Comparison of ENCODE assay signal across 8 cellular contexts in the genomic region with DNA sequence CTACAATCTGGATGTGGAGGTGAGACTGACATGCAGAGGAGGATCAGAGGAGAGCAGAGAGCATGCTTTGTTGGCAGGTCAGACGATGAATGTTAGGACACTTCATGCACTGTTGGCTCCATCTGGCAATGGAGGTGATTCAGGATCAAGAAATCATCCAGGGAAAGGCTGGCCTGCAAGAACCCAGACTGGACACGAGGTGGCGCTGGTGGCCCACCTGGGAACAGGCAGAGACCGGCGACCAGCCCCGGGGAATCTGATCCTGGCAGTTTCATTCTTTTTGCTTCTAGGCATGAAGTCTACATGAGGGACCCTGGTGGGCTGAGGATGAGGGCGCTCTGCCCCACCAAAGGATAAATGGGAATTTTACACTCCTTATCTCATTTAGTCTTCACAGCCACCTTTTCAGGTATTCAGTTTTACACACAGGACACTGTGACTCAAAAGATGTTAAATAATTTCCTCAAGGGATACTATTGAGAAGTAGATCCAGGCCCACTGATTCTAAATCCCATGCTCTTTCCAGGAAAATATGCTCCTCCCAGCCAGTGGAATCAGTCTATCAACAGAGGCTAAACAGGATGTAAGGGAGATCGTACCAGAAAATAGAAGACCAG. TPM values are rescaled to one million over a fixed set of nuclear protein-coding genes. Genes with fewer than 3 reads are reported as not detected.
DNase-seq lines count a peak whose midpoint lies in the region; ATAC-seq and TF ChIP-seq lines count a peak whose summit lies in the region.

No MANE protein-coding gene starts in this region.

- DNase-seq in GM03348 (ENCODE audit: low spot score), result peak; percentile 93
- peak; percentile 62 for DNase-seq in NCI-H1105 (lab: John Stamatoyannopoulos, UW)
- DNase-seq in T-cell, result peak; percentile 20 to 68 (median 54)
- DNase-seq in activated naive CD8-positive, alpha-beta T cell treated with anti-CD3 and anti-CD28 coated beads, Interleukin-2, amount 50 U/mL, for 24 hours, result peak; percentile 71
- peak; percentile 69 to 84 (median 73) for DNase-seq in heart left ventricle
- DNase-seq in pulmonary artery endothelial cell (ENCODE audit: low read depth, low spot score), result peak; percentile 19
- no peak for DNase-seq in vagina (ENCODE audit: extremely low spot score in 2 of 2)

- TF ChIP-seq CTCF in heart left ventricle (IDR thresholded peaks at IDR 0.05) (peak; percentile 94 to 99 (median 98)), vagina (IDR thresholded peaks at IDR 0.05) (peak; percentile 84 to 96 (median 96))

- intact Hi-C loops in heart left ventricle (cut with DNase I), result loop anchor here in 8 of 10 donors (1.0 to 5.0 kb wide), 9 partner anchors 149 to 249 kb away; no protein-coding TSS in a partner anchor
- intact Hi-C loops in vagina (cut with DNase I), result no loop called here

- no peak overlapping the region for H3K4me3 Mint-ChIP-seq in T-cell
- H3K4me3 Mint-ChIP-seq in activated naive CD8-positive, alpha-beta T cell treated with anti-CD3 and anti-CD28 coated beads, Interleukin-2, amount 50 U/mL, for 24 hours, result no peak overlapping the region

- H3K9me3 ChIP-seq in heart left ventricle, result no peaks in the 10 kb centered on the region
- H3K9me3 ChIP-seq in vagina, result no peaks in the 10 kb centered on the region

- WGBS in heart left ventricle, 4 donors, result 10 to 14% (median 11%) methylated on average over 8 of the region's 8 CpGs

- peaks cover 0 to 6% (median 2%) of the 10 kb centered on the region in 3 donors for H3K4me1 Mint-ChIP-seq in T-cell
- no peaks in the 10 kb centered on the region for H3K4me1 Mint-ChIP-seq in activated naive CD8-positive, alpha-beta T cell treated with anti-CD3 and anti-CD28 coated beads, Interleukin-2, amount 50 U/mL, for 24 hours

- H3K36me3 Mint-ChIP-seq in T-cell, result no peaks in the 10 kb centered on the region
- H3K36me3 Mint-ChIP-seq in activated naive CD8-positive, alpha-beta T cell treated with anti-CD3 and anti-CD28 coated beads, Interleukin-2, amount 50 U/mL, for 24 hours (ENCODE audit: low read depth), result no peaks in the 10 kb centered on the region

- POLR2A ChIA-PET in T-cell (lab: Charles Lee), result no interaction called here

- H3K27ac ChIP-seq in heart left ventricle, result no peak overlapping the region
- no peak overlapping the region for H3K27ac ChIP-seq in vagina

- CTCF ChIA-PET in T-cell (lab: Charles Lee), result interaction anchor here in 1 of 2 donors (1.3 kb wide), 1 partner anchor 151 kb away, joined by 4 read pairs; no protein-coding TSS in a partner anchor

- no peaks in the 10 kb centered on the region for H3K27me3 ChIP-seq in heart left ventricle
- H3K27me3 ChIP-seq in vagina, result no peaks in the 10 kb centered on the region

- ATAC-seq in T-cell (replicated peaks in 1 of 4), result peak; percentile 50 to 70 (median 62)
- peak; percentile 15 for ATAC-seq in activated naive CD8-positive, alpha-beta T cell treated with anti-CD3 and anti-CD28 coated beads, Interleukin-2, amount 50 U/mL, for 24 hours
- ATAC-seq in heart left ventricle, result peak; percentile 42 to 85 (median 76)
- ATAC-seq in HG02840 (IDR thresholded peaks at IDR 0.05; ENCODE audit: low FRiP score, unreplicated experiment), result no peak

- H3K4me1 ChIP-seq in heart left ventricle (peaks cover 0 to 5% (median 0%) of the 10 kb centered on the region in 12 donors), vagina (no peaks in the 10 kb centered on the region)

- H3K36me3 ChIP-seq in heart left ventricle, result no peaks in the 10 kb centered on the region
- H3K36me3 ChIP-seq in vagina, result no peaks in the 10 kb centered on the region

- peaks cover 7 to 10% of the 10 kb centered on the region in 2 donors for H3K27me3 Mint-ChIP-seq in T-cell
- peaks cover 12% of the 10 kb centered on the region for H3K27me3 Mint-ChIP-seq in activated naive CD8-positive, alpha-beta T cell treated with anti-CD3 and anti-CD28 coated beads, Interleukin-2, amount 50 U/mL, for 24 hours

- TF ChIP-seq POLR2A in heart left ventricle (IDR thresholded peaks at IDR 0.05), result no peak
- no peak for TF ChIP-seq POLR2A in vagina (IDR thresholded peaks at IDR 0.05)

- H3K4me3 ChIP-seq in heart left ventricle, result no peak overlapping the region
- no peak overlapping the region for H3K4me3 ChIP-seq in vagina

- H3K27ac Mint-ChIP-seq in T-cell, result no peak overlapping the region
- no peak overlapping the region for H3K27ac Mint-ChIP-seq in activated naive CD8-positive, alpha-beta T cell treated with anti-CD3 and anti-CD28 coated beads, Interleukin-2, amount 50 U/mL, for 24 hours

- no peaks in the 10 kb centered on the region for H3K9me3 Mint-ChIP-seq in T-cell
- H3K9me3 Mint-ChIP-seq in activated naive CD8-positive, alpha-beta T cell treated with anti-CD3 and anti-CD28 coated beads, Interleukin-2, amount 50 U/mL, for 24 hours, result no peaks in the 10 kb centered on the region

RNA-seq across cellular contexts. Expression of gene SCMH1, which starts 26.2 kb away (rescaled TPM):
- total RNA-seq in T-cell (10 to 100 TPM; 14.8 to 24.2 (median 19.6) TPM), heart left ventricle (10 to 100 TPM; 38.5 to 56.2 (median 43.0) TPM), pulmonary artery endothelial cell (12.5 and 14.5 TPM in 2 replicates), vagina (35.1 TPM)
- 10 to 100 TPM; 36.0 to 53.1 TPM for polyA plus RNA-seq in heart left ventricle

Comparison
In these comparisons a context has a peak if more than half of its experiments do, and no peak if none do; other contexts are left out.
1. DNase-seq: peak in GM03348 (single experiment), NCI-H1105 (single experiment), T-cell (34 of 34), activated naive CD8-positive, alpha-beta T cell treated with anti-CD3 and anti-CD28 coated beads, Interleukin-2, amount 50 U/mL, for 24 hours (single experiment), heart left ventricle (5 of 5) and pulmonary artery endothelial cell (single experiment); none in vagina (0 of 2).